ENCODE assay signal across 1 cellular context in genomic region chr5:178152491-178153444, GRCh38.
TF ChIP-seq lines count a peak whose summit lies in the region.

No MANE protein-coding gene starts in this region.

TF ChIP-seq in GM12878, 131 proteins besides CTCF, POLR2A, EP300 and RAD21:
- no peak for TF ChIP-seq RUNX3 (IDR thresholded peaks at IDR 0.05; ENCODE audit: low read length)
- 0 out of 2 replicates have a peak, but pooled peaks have one; percentile 13 for TF ChIP-seq MTA3 (IDR thresholded peaks at IDR 0.05; ENCODE audit: borderline replicate concordance, low read length)
